16 cellular contexts compared by ENCODE assay signal in the genomic region with DNA sequence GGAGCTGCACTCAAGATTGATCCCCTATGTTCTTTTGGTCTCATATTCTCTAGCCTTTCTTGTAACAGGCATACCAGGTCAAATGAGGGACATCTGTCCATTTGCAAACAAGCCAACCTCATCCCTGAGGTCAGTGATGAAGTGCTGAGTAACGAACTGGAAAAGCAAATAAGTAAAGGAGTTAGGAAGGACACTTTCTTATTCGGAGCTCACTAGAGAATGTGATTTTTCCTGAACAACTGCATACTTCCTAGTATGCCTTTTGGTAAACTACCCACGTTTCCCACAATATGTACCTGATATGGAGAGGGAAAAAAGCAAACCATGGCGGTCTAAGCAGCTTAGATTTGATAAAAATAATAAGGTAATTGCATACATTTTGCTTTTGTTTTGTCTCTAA.
DNase-seq lines count a peak whose midpoint lies in the region; ATAC-seq, FAIRE-seq and TF ChIP-seq lines count a peak whose summit lies in the region.
"Had no signal": no experiment of that assay in that cellular context is flagged by ENCODE, and none has a peak within 500 bp of the region (broad histone marks: within the 10 kb centered on the region; RNA-seq: fewer than 3 reads in every experiment).

No MANE protein-coding gene starts in this region.

- FAIRE-seq in GM12891 (lab: Jason Lieb, UNC) = peak; percentile 55
- FAIRE-seq: A549, D721Med, H1 had no signal

- H2AFZ ChIP-seq in PC-3 (ENCODE audit: low read length) = no peak overlapping the region

- peak; percentile 76 for ATAC-seq in PC-3
- ATAC-seq in gastroesophageal sphincter = no peak
- ATAC-seq in HG03378 (IDR thresholded peaks at IDR 0.05; ENCODE audit: unreplicated experiment) = no peak
- no peak for ATAC-seq in omental fat pad (ENCODE audit: low FRiP score)
- ATAC-seq: A549; CD8-positive, alpha-beta T cell had no signal

- peak overlapping the region; percentile 55 for H3K4me3 Mint-ChIP-seq in glutamatergic neuron (ENCODE audit: unreplicated experiment)
- H3K4me3 Mint-ChIP-seq: CD14-positive monocyte; CD8-positive, alpha-beta T cell had no signal

- peak overlapping the region; percentile 89 for H3K27ac Mint-ChIP-seq in glutamatergic neuron (ENCODE audit: unreplicated experiment)
- H3K27ac Mint-ChIP-seq: CD8-positive, alpha-beta T cell had no signal

- H3K27me3 Mint-ChIP-seq in glutamatergic neuron (ENCODE audit: unreplicated experiment) = peaks cover 6% of the 10 kb centered on the region

- no peak for TF ChIP-seq EP300 in gastroesophageal sphincter (IDR thresholded peaks at IDR 0.05)

- peaks cover 5% of the 10 kb centered on the region for H3K36me3 Mint-ChIP-seq in glutamatergic neuron (ENCODE audit: unreplicated experiment)
- H3K36me3 Mint-ChIP-seq: CD14-positive monocyte; CD8-positive, alpha-beta T cell had no signal

- no peak overlapping the region for H3K9ac ChIP-seq in PC-3 (ENCODE audit: low read length)

- H3K4me3 ChIP-seq in PC-3 (ENCODE audit: low read length) = peak overlapping the region; percentile 11; the same call in 1 of the 2 replicates
- no peak overlapping the region for H3K4me3 ChIP-seq in gastroesophageal sphincter
- H3K4me3 ChIP-seq: A549, HAP-1 had no signal

- BruUV-seq in PC-3 (replicated peaks; lab: Mats Ljungman, UMichigan) = no TSS peak

- no peak for TF ChIP-seq POLR2A in GM12891 (IDR thresholded peaks at IDR 0.05; ENCODE audit: low read depth, low read length)
- no peak for TF ChIP-seq POLR2A in gastroesophageal sphincter (IDR thresholded peaks at IDR 0.05)

- POLR2A ChIA-PET in PC-3 (lab: Charles Lee; ENCODE audit: unreplicated experiment) = no interaction called here

- no peaks in the 10 kb centered on the region for H3F3A ChIP-seq in PC-3 (ENCODE audit: low read length, unreplicated experiment)

- H3K9me3 Mint-ChIP-seq in glutamatergic neuron (ENCODE audit: unreplicated experiment) = peaks cover 12% of the 10 kb centered on the region
- H3K9me3 Mint-ChIP-seq: CD8-positive, alpha-beta T cell had no signal

- no peaks in the 10 kb centered on the region for H3K9me3 ChIP-seq in PC-3 (ENCODE audit: low read length)
- H3K9me3 ChIP-seq in gastroesophageal sphincter = no peaks in the 10 kb centered on the region
- H3K9me3 ChIP-seq: A549, HAP-1 had no signal

- H3K4me1 Mint-ChIP-seq in glutamatergic neuron (ENCODE audit: low read depth, unreplicated experiment) = peaks cover 42% of the 10 kb centered on the region

- no peaks in the 10 kb centered on the region for H3K9me2 ChIP-seq in PC-3 (replicated peaks; ENCODE audit: low read length)

- H3K27ac ChIP-seq in PC-3 (ENCODE audit: low read length) (peak overlapping the region; percentile 53), gastroesophageal sphincter (no peak overlapping the region)
- H3K27ac ChIP-seq: A549, HL-60 had no signal

- TF ChIP-seq CTCF in PC-3 (conservative IDR thresholded peaks at IDR 0.05; ENCODE audit: low read depth, low read length) (no peak), glutamatergic neuron (IDR thresholded peaks at IDR 0.05; ENCODE audit: partially characterized antibody, unreplicated experiment) (no peak), gastroesophageal sphincter (IDR thresholded peaks at IDR 0.05) (no peak), omental fat pad (IDR thresholded peaks at IDR 0.05) (no peak)

- no peaks in the 10 kb centered on the region for H4K20me1 ChIP-seq in PC-3 (ENCODE audit: low read length)

- H3K4me1 ChIP-seq in PC-3 (ENCODE audit: insufficient read depth, low read length) (peaks cover 22% of the 10 kb centered on the region), gastroesophageal sphincter (peaks cover 0 to 4% (median 0%) of the 10 kb centered on the region in 3 donors)
- H3K4me1 ChIP-seq: A549, HAP-1 had no signal

- intact Hi-C loops in PC-3 (cut with micrococcal nuclease) = no loop called here

- peak overlapping the region; percentile 56 for H3K4me2 ChIP-seq in PC-3 (ENCODE audit: low read length)
- H3K4me2 ChIP-seq: A549 had no signal

- H3K27me3 ChIP-seq in PC-3 (ENCODE audit: low read length) (no peaks in the 10 kb centered on the region), gastroesophageal sphincter (no peaks in the 10 kb centered on the region)

- H3K36me3 ChIP-seq in PC-3 (ENCODE audit: low read depth, low read length) (no peaks in the 10 kb centered on the region), gastroesophageal sphincter (no peaks in the 10 kb centered on the region)
- H3K36me3 ChIP-seq: HAP-1 had no signal

- CTCF ChIA-PET in PC-3 (lab: Charles Lee) = no interaction called here

- DNase-seq in GM12891 (ENCODE audit: insufficient read length, low spot score) = no peak
- peak; percentile 59 for DNase-seq in PC-3
- DNase-seq in glutamatergic neuron = no peak
- peak; percentile 11 for DNase-seq in renal cortical epithelial cell (ENCODE audit: low read depth)
- no peak for DNase-seq in omental fat pad (ENCODE audit: low spot score)
- DNase-seq: CD8-positive, alpha-beta T cell; COR-L47; DMS53 had no signal

- WGBS in gastroesophageal sphincter (ENCODE audit: low coverage in 1 of 2), 2 donors = 45 to 75% methylated on average over 2 to 3 of the region's 4 CpGs

- H3K79me2 ChIP-seq in PC-3 (ENCODE audit: low read length) = no peaks in the 10 kb centered on the region

TF ChIP-seq in GM12891, 5 proteins besides CTCF, POLR2A, EP300 and RAD21:
- TF ChIP-seq SPI1 (IDR thresholded peaks at IDR 0.05; ENCODE audit: low read depth, low read length) = no peak
- no peak for TF ChIP-seq POLR2AphosphoS5 (IDR thresholded peaks at IDR 0.05; ENCODE audit: low read depth, low read length)
- no peak for TF ChIP-seq PAX5 (IDR thresholded peaks at IDR 0.05; ENCODE audit: insufficient read depth, low read length, severe bottlenecking)
- TF ChIP-seq TAF1 (IDR thresholded peaks at IDR 0.05; ENCODE audit: low read depth, low read length) = no peak
- TF ChIP-seq POU2F2 (IDR thresholded peaks at IDR 0.05; ENCODE audit: low read depth, low read length) = no peak
TF ChIP-seq in GM12891: peak in this region for 0.

Comparison
In these comparisons a context has a peak if more than half of its experiments do, and no peak if none do; other contexts are left out.
1. DNase-seq: peak in PC-3 (single experiment) and renal cortical epithelial cell (single experiment); none in GM12891 (single experiment), glutamatergic neuron (single experiment) and omental fat pad (single experiment).